Comparison of ENCODE assay signal across 7 cellular contexts in genomic region chr5:137220523-137220927, GRCh38.
DNase-seq lines count a peak whose midpoint lies in the region; ATAC-seq, FAIRE-seq and TF ChIP-seq lines count a peak whose summit lies in the region.

No MANE protein-coding gene starts in this region.

- H3K4me1 Mint-ChIP-seq in activated T-cell treated with anti-CD3 and anti-CD28 coated beads, Interleukin-2, amount 50 U/mL, for 24 hours (ENCODE audit: low read depth): no peaks in the 10 kb centered on the region

- H4K20me1 ChIP-seq in smooth muscle cell (ENCODE audit: low read depth): no peaks in the 10 kb centered on the region

- H3K4me2 ChIP-seq in smooth muscle cell: no peak overlapping the region

- H3K27me3 ChIP-seq in smooth muscle cell (ENCODE audit: low read depth): no peaks in the 10 kb centered on the region

- H3K27ac Mint-ChIP-seq in activated T-cell treated with anti-CD3 and anti-CD28 coated beads, Interleukin-2, amount 50 U/mL, for 24 hours: no peak overlapping the region

- FAIRE-seq in GM12892 (lab: Jason Lieb, UNC) (peak; percentile 86), H54 (lab: Jason Lieb, UNC) (peak; percentile 84)

- peak; percentile 61 for TF ChIP-seq CTCF in smooth muscle cell (IDR thresholded peaks at IDR 0.05; ENCODE audit: borderline replicate concordance, insufficient read depth, poor library complexity, severe bottlenecking)

- H3F3A ChIP-seq in smooth muscle cell (ENCODE audit: low read depth): no peaks in the 10 kb centered on the region

- no peaks in the 10 kb centered on the region for H3K36me3 ChIP-seq in smooth muscle cell (ENCODE audit: low read depth)

- DNase-seq in GM12892 (ENCODE audit: insufficient read length): peak; percentile 2
- peak; percentile 51 for DNase-seq in H54 (ENCODE audit: insufficient read length, low spot score)
- DNase-seq in LoVo (ENCODE audit: low spot score): peak; percentile 70
- DNase-seq in foreskin melanocyte: peak; percentile 44
- DNase-seq in smooth muscle cell (lab: John Stamatoyannopoulos, UW; ENCODE audit: unreplicated experiment): no peak
- DNase-seq in activated T-cell treated with anti-CD3 and anti-CD28 coated beads, Interleukin-2, amount 50 U/mL, for 24 hours: no peak

- H3K27ac ChIP-seq in smooth muscle cell (ENCODE audit: low read depth): no peak overlapping the region

- no peaks in the 10 kb centered on the region for H3K9me3 ChIP-seq in smooth muscle cell (replicated peaks; ENCODE audit: low read depth)

- no peaks in the 10 kb centered on the region for H3K36me3 Mint-ChIP-seq in activated T-cell treated with anti-CD3 and anti-CD28 coated beads, Interleukin-2, amount 50 U/mL, for 24 hours (ENCODE audit: low read depth)

- H3K4me1 ChIP-seq in smooth muscle cell (ENCODE audit: low read depth): no peaks in the 10 kb centered on the region

- H2AFZ ChIP-seq in smooth muscle cell (ENCODE audit: low read depth): no peak overlapping the region

- H3K9ac ChIP-seq in smooth muscle cell (ENCODE audit: low read depth): no peak overlapping the region

- no peaks in the 10 kb centered on the region for H3K9me3 Mint-ChIP-seq in activated T-cell treated with anti-CD3 and anti-CD28 coated beads, Interleukin-2, amount 50 U/mL, for 24 hours

- ATAC-seq in SK-N-SH treated with all-trans-retinoic acid at 6 μM for 48 hours: peak; percentile 96

- no peak overlapping the region for H3K4me3 Mint-ChIP-seq in activated T-cell treated with anti-CD3 and anti-CD28 coated beads, Interleukin-2, amount 50 U/mL, for 24 hours

- no peaks in the 10 kb centered on the region for H3K79me2 ChIP-seq in smooth muscle cell (ENCODE audit: low read depth)

- no peak overlapping the region for H3K4me3 ChIP-seq in smooth muscle cell

- TF ChIP-seq POLR2A in GM12892 (IDR thresholded peaks at IDR 0.05; ENCODE audit: low read depth, low read length): no peak
- no peak for TF ChIP-seq POLR2A in H54 (IDR thresholded peaks at IDR 0.05; ENCODE audit: low read depth, low read length)

- 21% methylated on average over 3 of the region's 3 CpGs for WGBS in smooth muscle cell (ENCODE audit: low lambda C conversion rate)

- H3K27me3 Mint-ChIP-seq in activated T-cell treated with anti-CD3 and anti-CD28 coated beads, Interleukin-2, amount 50 U/mL, for 24 hours: peaks cover 19% of the 10 kb centered on the region

TF ChIP-seq in SK-N-SH treated with all-trans-retinoic acid at 6 μM for 48 hours, 23 proteins besides CTCF, POLR2A, EP300 and RAD21:
- TF ChIP-seq GLIS3 (CRISPR knock-in tag; IDR thresholded peaks at IDR 0.05): no peak
- no peak for TF ChIP-seq PATZ1 (CRISPR knock-in tag; IDR thresholded peaks at IDR 0.05; ENCODE audit: borderline replicate concordance)
- TF ChIP-seq TCF4 (CRISPR knock-in tag; IDR thresholded peaks at IDR 0.05; ENCODE audit: borderline replicate concordance): no peak
- TF ChIP-seq ZFP3 (CRISPR knock-in tag; IDR thresholded peaks at IDR 0.05): no peak
- no peak for TF ChIP-seq CSRNP3 (CRISPR knock-in tag; IDR thresholded peaks at IDR 0.05)
- TF ChIP-seq PPARA (CRISPR knock-in tag; IDR thresholded peaks at IDR 0.05; ENCODE audit: borderline replicate concordance): no peak
- TF ChIP-seq SNAI2 (CRISPR knock-in tag; IDR thresholded peaks at IDR 0.05): no peak
- TF ChIP-seq ARNTL (CRISPR knock-in tag; IDR thresholded peaks at IDR 0.05; ENCODE audit: borderline replicate concordance, low read depth): no peak
- no peak for TF ChIP-seq RARB (CRISPR knock-in tag; IDR thresholded peaks at IDR 0.05)
- TF ChIP-seq ISL1 (CRISPR knock-in tag; IDR thresholded peaks at IDR 0.05): no peak
- TF ChIP-seq ZNF565 (CRISPR knock-in tag; conservative IDR thresholded peaks at IDR 0.05; ENCODE audit: low read depth): no peak
- TF ChIP-seq TOX (CRISPR knock-in tag; IDR thresholded peaks at IDR 0.05; ENCODE audit: borderline replicate concordance): no peak
- TF ChIP-seq TSHZ2 (CRISPR knock-in tag; IDR thresholded peaks at IDR 0.05): no peak
- TF ChIP-seq OSR1 (CRISPR knock-in tag; IDR thresholded peaks at IDR 0.05): no peak
- TF ChIP-seq ESRRG (CRISPR knock-in tag; IDR thresholded peaks at IDR 0.05): no peak
TF ChIP-seq in SK-N-SH treated with all-trans-retinoic acid at 6 μM for 48 hours: peak in this region for 0.

Comparison
In these comparisons a context has a peak if more than half of its experiments do, and no peak if none do; other contexts are left out.
1. DNase-seq: peak in GM12892 (single experiment), H54 (single experiment), LoVo (single experiment) and foreskin melanocyte (single experiment); none in smooth muscle cell (single experiment) and activated T-cell treated with anti-CD3 and anti-CD28 coated beads, Interleukin-2, amount 50 U/mL, for 24 hours (single experiment).